Comparison of ENCODE assay signal across 1 cellular context in genomic region chr1:53220962-53221286, GRCh38.
TF ChIP-seq lines count a peak whose summit lies in the region.

No MANE protein-coding gene starts in this region.

TF ChIP-seq in GM12878, 131 proteins besides CTCF, POLR2A, EP300 and RAD21:
- TF ChIP-seq ZNF622 (IDR thresholded peaks at IDR 0.05) = no peak
- TF ChIP-seq NFXL1 (IDR thresholded peaks at IDR 0.05; ENCODE audit: borderline replicate concordance) = no peak
- no peak for TF ChIP-seq BRCA1 (IDR thresholded peaks at IDR 0.05; ENCODE audit: low read depth, low read length)
- TF ChIP-seq CHD1 (IDR thresholded peaks at IDR 0.05; ENCODE audit: low read depth, low read length) = no peak
- no peak for TF ChIP-seq POLR2AphosphoS2 (IDR thresholded peaks at IDR 0.05; ENCODE audit: low read depth, low read length)
- no peak for TF ChIP-seq STAT1 (conservative IDR thresholded peaks at IDR 0.05)
- TF ChIP-seq SREBF1 (IDR thresholded peaks at IDR 0.05; ENCODE audit: low read length) = no peak
- TF ChIP-seq MYC (IDR thresholded peaks at IDR 0.05; ENCODE audit: insufficient read depth, insufficient read length, insufficient replicate concordance, low read length, severe bottlenecking) = no peak
- TF ChIP-seq FOS (IDR thresholded peaks at IDR 0.05; ENCODE audit: borderline replicate concordance, extremely low read depth, insufficient read length) = no peak
- no peak for TF ChIP-seq MYB (IDR thresholded peaks at IDR 0.05; ENCODE audit: borderline replicate concordance, low read depth, low read length)
- no peak for TF ChIP-seq ZNF274 (IDR thresholded peaks at IDR 0.05; ENCODE audit: insufficient read depth, insufficient read length)
- TF ChIP-seq IKZF1 (conservative IDR thresholded peaks at IDR 0.05) = no peak
- no peak for TF ChIP-seq ATF7 (IDR thresholded peaks at IDR 0.05; ENCODE audit: low read depth)
- TF ChIP-seq, protein P1, sequence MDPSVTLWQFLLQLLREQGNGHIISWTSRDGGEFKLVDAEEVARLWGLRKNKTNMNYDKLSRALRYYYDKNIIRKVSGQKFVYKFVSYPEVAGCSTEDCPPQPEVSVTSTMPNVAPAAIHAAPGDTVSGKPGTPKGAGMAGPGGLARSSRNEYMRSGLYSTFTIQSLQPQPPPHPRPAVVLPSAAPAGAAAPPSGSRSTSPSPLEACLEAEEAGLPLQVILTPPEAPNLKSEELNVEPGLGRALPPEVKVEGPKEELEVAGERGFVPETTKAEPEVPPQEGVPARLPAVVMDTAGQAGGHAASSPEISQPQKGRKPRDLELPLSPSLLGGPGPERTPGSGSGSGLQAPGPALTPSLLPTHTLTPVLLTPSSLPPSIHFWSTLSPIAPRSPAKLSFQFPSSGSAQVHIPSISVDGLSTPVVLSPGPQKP (IDR thresholded peaks at IDR 0.05; ENCODE audit: low read depth, low read length) = no peak
- TF ChIP-seq SUPT20H (IDR thresholded peaks at IDR 0.05; ENCODE audit: borderline replicate concordance, control insufficient read depth, low read depth, low read length) = no peak
- TF ChIP-seq MAX (IDR thresholded peaks at IDR 0.05; ENCODE audit: low read depth, low read length) = no peak
- no peak for TF ChIP-seq SMAD5 (IDR thresholded peaks at IDR 0.05; ENCODE audit: low read depth)
- no peak for TF ChIP-seq HDAC2 (IDR thresholded peaks at IDR 0.05)
- TF ChIP-seq ASH2L (IDR thresholded peaks at IDR 0.05; ENCODE audit: borderline replicate concordance, low read depth) = no peak
- no peak for TF ChIP-seq BHLHE40 (IDR thresholded peaks at IDR 0.05; ENCODE audit: borderline replicate concordance in 1 of 2, low read depth in 2 of 2, low read length in 1 of 2)
